8 cellular contexts compared by ENCODE assay signal in the genomic region with DNA sequence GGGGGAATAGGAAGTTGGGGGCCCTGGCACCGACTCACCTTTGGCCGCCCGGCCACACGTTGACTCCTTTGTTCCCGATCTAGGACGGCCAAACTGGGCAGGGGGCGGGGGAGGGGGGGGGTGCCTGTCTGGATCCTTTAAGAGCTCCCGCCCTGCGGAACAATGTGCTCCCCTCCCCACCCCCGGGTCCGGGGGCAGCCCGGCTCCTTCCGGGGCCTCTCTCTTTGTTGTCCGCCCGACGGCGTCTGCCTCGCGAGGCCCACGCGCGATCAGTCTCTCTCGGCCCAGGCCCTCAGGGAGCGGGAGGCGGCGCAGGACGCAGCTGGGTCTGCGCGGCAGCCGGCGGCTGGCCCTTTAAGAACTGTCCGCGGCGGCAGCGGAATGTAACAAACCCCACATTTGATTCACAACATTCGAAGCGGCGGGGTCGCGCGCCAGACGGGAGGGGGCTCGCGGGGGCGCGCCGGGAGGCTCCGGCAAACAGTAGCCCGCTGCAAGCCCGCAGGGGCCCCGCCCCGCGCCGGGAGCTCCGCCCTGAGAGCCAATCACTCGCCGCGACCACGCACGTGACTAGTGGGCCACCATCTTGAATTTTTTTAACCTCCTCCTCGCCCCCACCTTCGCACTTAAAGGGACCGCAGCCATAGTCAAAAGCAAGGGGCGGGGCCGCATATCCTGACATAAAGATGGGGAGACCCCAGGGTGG. TPM values are rescaled to one million over a fixed set of nuclear protein-coding genes. Genes with fewer than 3 reads are reported as not detected.
A peak's percentile ranks its signal among the peaks of the same experiment; 100 is the strongest.
DNase-seq lines count a peak whose midpoint lies in the region; ATAC-seq and TF ChIP-seq lines count a peak whose summit lies in the region.

A gene (minus strand): TSS at position 501 of the 706 bp plus-strand sequence. CDS start 4,930 bp downstream, outside the sequence.

- TF ChIP-seq CTCF in GM20000 (IDR thresholded peaks at IDR 0.05; ENCODE audit: extremely low read depth, missing control alignments) (no peak), lung (IDR thresholded peaks at IDR 0.05; ENCODE audit: control extremely low read depth, extremely low read depth) (no peak)

- H3K27me3 ChIP-seq in ectodermal cell (ENCODE audit: control insufficient read depth, insufficient read depth, low read length, poor library complexity, severe bottlenecking), result peaks cover 9% of the 10 kb centered on the region
- H3K27me3 ChIP-seq in lung (ENCODE audit: control insufficient read depth, insufficient read depth), result no peaks in the 10 kb centered on the region

- H3K9me3 ChIP-seq in ectodermal cell (ENCODE audit: control insufficient read depth, low read length) (no peaks in the 10 kb centered on the region), lung (ENCODE audit: control insufficient read depth in 2 of 2, insufficient read depth in 1 of 2, low read length in 1 of 2) (no peaks in the 10 kb centered on the region)

- 0% methylated on average over 65 of the region's 65 CpGs for WGBS in ectodermal cell, 2 experiments
- 0% methylated on average over 39 to 65 of the region's 65 CpGs for WGBS in lung, 2 donors

- peaks cover 7% of the 10 kb centered on the region for H3K36me3 ChIP-seq in ectodermal cell (ENCODE audit: control insufficient read depth, insufficient read depth, low read length)
- peaks cover 0 to 2% of the 10 kb centered on the region in 2 donors for H3K36me3 ChIP-seq in lung (ENCODE audit: control insufficient read depth in 2 of 2, insufficient read depth in 2 of 2, low read length in 2 of 2)

- peak; percentile 82 for ATAC-seq in lung (ENCODE audit: insufficient read depth, low FRiP score)

- H3K4me1 ChIP-seq in ectodermal cell (ENCODE audit: control insufficient read depth, insufficient read depth, low read length) (peaks cover 34% of the 10 kb centered on the region), lung (ENCODE audit: control insufficient read depth in 2 of 2, insufficient read depth in 2 of 2, low read length in 2 of 2) (peaks cover 20 to 34% of the 10 kb centered on the region in 2 donors)

- H3K4me3 ChIP-seq in ectodermal cell (ENCODE audit: insufficient read depth, low read depth, low read length), result peak within 1 kb of the TSS; percentile 60
- peak within 1 kb of the TSS; percentile 68 for H3K4me3 ChIP-seq in lung

- DNase-seq in CMK (ENCODE audit: low read depth) (peak; percentile 83), GM20000 (ENCODE audit: low spot score) (peak; percentile 96), HS-5 (ENCODE audit: low read depth) (peak; percentile 89), NK-92 (lab: John Stamatoyannopoulos, UW; ENCODE audit: unreplicated experiment) (peak; percentile 83), lung (ENCODE audit: low spot score) (peak; percentile 97)
- DNase-seq in activated CD8-positive, alpha-beta memory T cell treated with anti-CD3 and anti-CD28 coated beads for 1 hour (ENCODE audit: extremely low read depth in 1 of 2, low read depth in 1 of 2), result peak; percentile 92 to 99
- peak; percentile 94 to 98 (median 96) for DNase-seq in stimulated activated CD4-positive, alpha-beta T cell treated with anti-CD3 and anti-CD28 coated beads, TNF-alpha, amount 100 ng/mL, for 24 hours (ENCODE audit: low read depth in 3 of 3)

- peak within 1 kb of the TSS; percentile 97 for H3K27ac ChIP-seq in ectodermal cell (ENCODE audit: insufficient read depth, low read depth, low read length, poor library complexity, severe bottlenecking)
- H3K27ac ChIP-seq in lung (ENCODE audit: low read depth in 1 of 2, low read length in 1 of 2), result peak within 1 kb of the TSS; percentile 97 to 98

RNA-seq across cellular contexts. Expression of the gene that starts here (rescaled TPM):
- 101 TPM for polyA plus RNA-seq in ectodermal cell (2013, experiment 1 of 4)
- polyA plus RNA-seq in ectodermal cell (2013, experiment 2 of 4), result 94.6 TPM
- 87.6 TPM for polyA plus RNA-seq in ectodermal cell (2013, experiment 3 of 4)
- polyA plus RNA-seq in ectodermal cell (2013, experiment 4 of 4), result 102 TPM
- total RNA-seq in lung, result 10 to 100 TPM; 23.4 to 40.5 TPM
- 10 to 100 TPM; 15.3 to 27.7 TPM for polyA plus RNA-seq in lung

Comparison
In these comparisons a context has a peak if more than half of its experiments do, and no peak if none do; other contexts are left out.
1. Peak in every context shown above with its lines: DNase-seq, ATAC-seq, H3K4me3 ChIP-seq and H3K27ac ChIP-seq.